Comparison of ENCODE assay signal across 24 cellular contexts in genomic region chr13:29254971-29255370, GRCh38.
"Had no signal": no experiment of that assay in that cellular context is flagged by ENCODE, and none has a peak within 500 bp of the region (broad histone marks: within the 10 kb centered on the region; RNA-seq: fewer than 3 reads in every experiment).

No MANE protein-coding gene starts in this region.

- H3K79me2 ChIP-seq: parathyroid adenoma had no signal

- FAIRE-seq: kidney had no signal

- H3K27ac ChIP-seq: esophagus squamous epithelium, gastroesophageal sphincter, parathyroid adenoma, prostate gland, right lobe of liver, spleen, testis, tibial nerve, upper lobe of right lung, vagina had no signal

- H3K9me3 ChIP-seq: esophagus squamous epithelium, gastroesophageal sphincter, prostate gland, right lobe of liver, spleen, testis, tibial nerve, upper lobe of right lung, vagina had no signal

- H3K36me3 ChIP-seq: esophagus squamous epithelium, gastroesophageal sphincter, prostate gland, right lobe of liver, spleen, tibial nerve, upper lobe of right lung, vagina had no signal

- DNase-seq: dermis blood vessel endothelial cell; esophagus squamous epithelium; foreskin fibroblast; kidney; left cardiac atrium; left ventricle myocardium superior; mesenchymal stem cell; midbrain; right lobe of liver; spleen; stimulated activated CD4-positive, alpha-beta T cell treated with anti-CD3 and anti-CD28 coated beads, Interleukin-15, amount 100 ng/mL, for 24 hours; stimulated activated CD4-positive, alpha-beta T cell treated with anti-CD3 and anti-CD28 coated beads, Interleukin-1b, Interleukin-23, amount 100 ng/mL, for 48 hours; stimulated activated CD4-positive, alpha-beta T cell treated with anti-CD3 and anti-CD28 coated beads, Interleukin-4, amount 100 ng/mL, for 24 hours; stimulated activated naive CD8-positive, alpha-beta T cell treated with anti-CD3 and anti-CD28 coated beads, Interleukin-15, amount 100 ng/mL, for 72 hours; testis; upper lobe of right lung had no signal

- H2AFZ ChIP-seq: parathyroid adenoma had no signal

- H3K4me3 ChIP-seq: esophagus squamous epithelium, gastroesophageal sphincter, lung, prostate gland, right lobe of liver, spleen, testis, tibial nerve, upper lobe of right lung, vagina had no signal

- ATAC-seq: gastroesophageal sphincter; left cardiac atrium; left ventricle myocardium superior; natural killer cell treated with Interleukin-12 subunit alpha and Interleukin-12 subunit beta and Interleukin-15 and Interleukin-18, amount 100 ng/mL, for 72 hours; right lobe of liver; stimulated activated memory B cell treated with anti-CD40 and anti-IgM and Interleukin-4, amounts not matched to agents 10 μg/mL and 1 μg/mL and 100 μg/mL, for 72 hours; stimulated activated naive CD8-positive, alpha-beta T cell treated with anti-CD3 and anti-CD28 coated beads, Interleukin-15, amount 100 ng/mL, for 72 hours; upper lobe of right lung had no signal

- H3K4me1 ChIP-seq: esophagus squamous epithelium, parathyroid adenoma, prostate gland, right lobe of liver, spleen, testis, tibial nerve, upper lobe of right lung, vagina had no signal

- H3K27me3 ChIP-seq: esophagus squamous epithelium, gastroesophageal sphincter, right lobe of liver, spleen, testis, tibial nerve, upper lobe of right lung, vagina had no signal

- H3K9ac ChIP-seq: parathyroid adenoma had no signal
